ENCODE assay signal across 1 cellular context in genomic region chr17:81700353-81701287, GRCh38.
TF ChIP-seq lines count a peak whose summit lies in the region.

No MANE protein-coding gene starts in this region.

TF ChIP-seq in HepG2, 621 proteins besides CTCF, POLR2A, EP300 and RAD21 (continues in another document):
- TF ChIP-seq ZNF670 (CRISPR knock-in tag; IDR thresholded peaks at IDR 0.05; ENCODE audit: borderline replicate concordance): no peak
- no peak for TF ChIP-seq GFI1 (CRISPR knock-in tag; IDR thresholded peaks at IDR 0.05; ENCODE audit: borderline replicate concordance)
- 0 out of 2 replicates have a peak, but pooled peaks have one; percentile 6 for TF ChIP-seq ZNF777 (CRISPR knock-in tag; IDR thresholded peaks at IDR 0.05)
- TF ChIP-seq, protein P1, sequence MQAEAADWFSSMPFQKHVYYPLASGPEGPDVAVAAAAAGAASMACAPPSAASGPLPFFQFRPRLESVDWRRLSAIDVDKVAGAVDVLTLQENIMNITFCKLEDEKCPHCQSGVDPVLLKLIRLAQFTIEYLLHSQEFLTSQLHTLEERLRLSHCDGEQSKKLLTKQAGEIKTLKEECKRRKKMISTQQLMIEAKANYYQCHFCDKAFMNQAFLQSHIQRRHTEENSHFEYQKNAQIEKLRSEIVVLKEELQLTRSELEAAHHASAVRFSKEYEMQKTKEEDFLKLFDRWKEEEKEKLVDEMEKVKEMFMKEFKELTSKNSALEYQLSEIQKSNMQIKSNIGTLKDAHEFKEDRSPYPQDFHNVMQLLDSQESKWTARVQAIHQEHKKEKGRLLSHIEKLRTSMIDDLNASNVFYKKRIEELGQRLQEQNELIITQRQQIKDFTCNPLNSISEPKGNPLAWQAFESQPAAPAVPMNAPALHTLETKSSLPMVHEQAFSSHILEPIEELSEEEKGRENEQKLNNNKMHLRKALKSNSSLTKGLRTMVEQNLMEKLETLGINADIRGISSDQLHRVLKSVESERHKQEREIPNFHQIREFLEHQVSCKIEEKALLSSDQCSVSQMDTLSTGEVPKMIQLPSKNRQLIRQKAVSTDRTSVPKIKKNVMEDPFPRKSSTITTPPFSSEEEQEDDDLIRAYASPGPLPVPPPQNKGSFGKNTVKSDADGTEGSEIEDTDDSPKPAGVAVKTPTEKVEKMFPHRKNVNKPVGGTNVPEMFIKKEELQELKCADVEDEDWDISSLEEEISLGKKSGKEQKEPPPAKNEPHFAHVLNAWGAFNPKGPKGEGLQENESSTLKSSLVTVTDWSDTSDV (CRISPR knock-in tag; IDR thresholded peaks at IDR 0.05): 0 out of 2 replicates have a peak, but pooled peaks have one; percentile 37
- no peak for TF ChIP-seq ONECUT2 (CRISPR knock-in tag; IDR thresholded peaks at IDR 0.05)
- no peak for TF ChIP-seq RAD51 (IDR thresholded peaks at IDR 0.05; ENCODE audit: borderline replicate concordance)
- TF ChIP-seq ZNF607 (CRISPR knock-in tag; IDR thresholded peaks at IDR 0.05; ENCODE audit: borderline replicate concordance): 0 out of 2 replicates have a peak, but pooled peaks have one; percentile 5
- 0 out of 2 replicates have a peak, but pooled peaks have one; percentile 29 for TF ChIP-seq ZSCAN29 (CRISPR knock-in tag; conservative IDR thresholded peaks at IDR 0.05)
- peak; percentile 39; the same call in 1 of the 2 replicates for TF ChIP-seq ZNF891 (CRISPR knock-in tag; IDR thresholded peaks at IDR 0.05)
- TF ChIP-seq ZNF101 (CRISPR knock-in tag; IDR thresholded peaks at IDR 0.05; ENCODE audit: borderline replicate concordance, low read depth): no peak
- TF ChIP-seq ZNF749 (CRISPR knock-in tag; IDR thresholded peaks at IDR 0.05; ENCODE audit: borderline replicate concordance): no peak
- TF ChIP-seq SSRP1 (CRISPR knock-in tag; IDR thresholded peaks at IDR 0.05): peak; percentile 31; the same call in 1 of the 2 replicates
- 0 out of 2 replicates have a peak, but pooled peaks have one; percentile 17 for TF ChIP-seq MTA1 (CRISPR knock-in tag; IDR thresholded peaks at IDR 0.05; ENCODE audit: borderline replicate concordance)
- TF ChIP-seq, protein P2, sequence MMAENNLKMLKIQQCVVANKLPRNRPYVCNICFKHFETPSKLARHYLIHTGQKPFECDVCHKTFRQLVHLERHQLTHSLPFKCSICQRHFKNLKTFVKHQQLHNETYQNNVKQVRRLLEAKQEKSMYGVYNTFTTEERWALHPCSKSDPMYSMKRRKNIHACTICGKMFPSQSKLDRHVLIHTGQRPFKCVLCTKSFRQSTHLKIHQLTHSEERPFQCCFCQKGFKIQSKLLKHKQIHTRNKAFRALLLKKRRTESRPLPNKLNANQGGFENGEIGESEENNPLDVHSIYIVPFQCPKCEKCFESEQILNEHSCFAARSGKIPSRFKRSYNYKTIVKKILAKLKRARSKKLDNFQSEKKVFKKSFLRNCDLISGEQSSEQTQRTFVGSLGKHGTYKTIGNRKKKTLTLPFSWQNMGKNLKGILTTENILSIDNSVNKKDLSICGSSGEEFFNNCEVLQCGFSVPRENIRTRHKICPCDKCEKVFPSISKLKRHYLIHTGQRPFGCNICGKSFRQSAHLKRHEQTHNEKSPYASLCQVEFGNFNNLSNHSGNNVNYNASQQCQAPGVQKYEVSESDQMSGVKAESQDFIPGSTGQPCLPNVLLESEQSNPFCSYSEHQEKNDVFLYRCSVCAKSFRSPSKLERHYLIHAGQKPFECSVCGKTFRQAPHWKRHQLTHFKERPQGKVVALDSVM (CRISPR knock-in tag; IDR thresholded peaks at IDR 0.05): no peak
- no peak for TF ChIP-seq ZNF276 (CRISPR knock-in tag; IDR thresholded peaks at IDR 0.05; ENCODE audit: low read depth)
- TF ChIP-seq ZSCAN31 (CRISPR knock-in tag; IDR thresholded peaks at IDR 0.05; ENCODE audit: low read depth): no peak
- no peak for TF ChIP-seq ZNF30 (CRISPR knock-in tag; IDR thresholded peaks at IDR 0.05)
- no peak for TF ChIP-seq FLYWCH1 (CRISPR knock-in tag; IDR thresholded peaks at IDR 0.05)
- TF ChIP-seq DR1 (CRISPR knock-in tag; IDR thresholded peaks at IDR 0.05): 0 out of 2 replicates have a peak, but pooled peaks have one; percentile 1
- no peak for TF ChIP-seq FOSL2 (CRISPR knock-in tag; IDR thresholded peaks at IDR 0.05)
- TF ChIP-seq SMYD3 (CRISPR knock-in tag; IDR thresholded peaks at IDR 0.05): no peak
- 0 out of 2 replicates have a peak, but pooled peaks have one; percentile 34 for TF ChIP-seq ZNF274 (CRISPR knock-in tag; IDR thresholded peaks at IDR 0.05)
- 0 out of 2 replicates have a peak, but pooled peaks have one; percentile 58 for TF ChIP-seq ARHGAP35 (CRISPR knock-in tag; IDR thresholded peaks at IDR 0.05; ENCODE audit: borderline replicate concordance)
- peak; percentile 45; the same call in 1 of the 2 replicates for TF ChIP-seq HOXD1 (CRISPR knock-in tag; IDR thresholded peaks at IDR 0.05)
- no peak for TF ChIP-seq HNF1A (IDR thresholded peaks at IDR 0.05; ENCODE audit: low read depth)
- 0 out of 2 replicates have a peak, but pooled peaks have one; percentile 17 for TF ChIP-seq HNF1A (CRISPR knock-in tag; IDR thresholded peaks at IDR 0.05; ENCODE audit: borderline replicate concordance)
- TF ChIP-seq DNMT1 (CRISPR knock-in tag; IDR thresholded peaks at IDR 0.05): no peak
- peak; percentile 90 for TF ChIP-seq ZC3H13 (CRISPR knock-in tag; IDR thresholded peaks at IDR 0.05)
- peak; percentile 23 for TF ChIP-seq U2AF1 (optimal IDR thresholded peaks at IDR 0.05; ENCODE audit: low read depth, low read length)
- TF ChIP-seq AKAP8 (CRISPR knock-in tag; IDR thresholded peaks at IDR 0.05): peak; percentile 94
- TF ChIP-seq ZNF333 (CRISPR knock-in tag; IDR thresholded peaks at IDR 0.05; ENCODE audit: borderline replicate concordance): no peak
- peak; percentile 85 for TF ChIP-seq AGO2 (optimal IDR thresholded peaks at IDR 0.05; ENCODE audit: low read depth, low read length)
- TF ChIP-seq, protein P3, sequence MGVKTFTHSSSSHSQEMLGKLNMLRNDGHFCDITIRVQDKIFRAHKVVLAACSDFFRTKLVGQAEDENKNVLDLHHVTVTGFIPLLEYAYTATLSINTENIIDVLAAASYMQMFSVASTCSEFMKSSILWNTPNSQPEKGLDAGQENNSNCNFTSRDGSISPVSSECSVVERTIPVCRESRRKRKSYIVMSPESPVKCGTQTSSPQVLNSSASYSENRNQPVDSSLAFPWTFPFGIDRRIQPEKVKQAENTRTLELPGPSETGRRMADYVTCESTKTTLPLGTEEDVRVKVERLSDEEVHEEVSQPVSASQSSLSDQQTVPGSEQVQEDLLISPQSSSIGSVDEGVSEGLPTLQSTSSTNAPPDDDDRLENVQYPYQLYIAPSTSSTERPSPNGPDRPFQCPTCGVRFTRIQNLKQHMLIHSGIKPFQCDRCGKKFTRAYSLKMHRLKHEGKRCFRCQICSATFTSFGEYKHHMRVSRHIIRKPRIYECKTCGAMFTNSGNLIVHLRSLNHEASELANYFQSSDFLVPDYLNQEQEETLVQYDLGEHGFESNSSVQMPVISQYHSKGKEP (CRISPR knock-in tag; IDR thresholded peaks at IDR 0.05): no peak
- no peak for TF ChIP-seq ZNF33B (CRISPR knock-in tag; IDR thresholded peaks at IDR 0.05)
- no peak for TF ChIP-seq ZNF704 (CRISPR knock-in tag; IDR thresholded peaks at IDR 0.05; ENCODE audit: borderline replicate concordance)
- peak; percentile 87 for TF ChIP-seq ZNF263 (CRISPR knock-in tag; IDR thresholded peaks at IDR 0.05)
- TF ChIP-seq ZNF3 (CRISPR knock-in tag; IDR thresholded peaks at IDR 0.05): no peak
- no peak for TF ChIP-seq ZNF468 (CRISPR knock-in tag; IDR thresholded peaks at IDR 0.05)
- no peak for TF ChIP-seq HNRNPH1 (optimal IDR thresholded peaks at IDR 0.05; ENCODE audit: low read depth, low read length)
- TF ChIP-seq ZNF414 (CRISPR knock-in tag; IDR thresholded peaks at IDR 0.05): no peak
- TF ChIP-seq NCOR1 (IDR thresholded peaks at IDR 0.05; ENCODE audit: borderline replicate concordance, low read length): no peak
- TF ChIP-seq PAF1 (CRISPR knock-in tag; IDR thresholded peaks at IDR 0.05): no peak
- TF ChIP-seq RBFOX2 (IDR thresholded peaks at IDR 0.05; ENCODE audit: low read depth, low read length): 0 out of 2 replicates have a peak, but pooled peaks have one; percentile 62
- no peak for TF ChIP-seq ARNT2 (CRISPR knock-in tag; IDR thresholded peaks at IDR 0.05; ENCODE audit: low read depth)
- TF ChIP-seq ZNF703 (CRISPR knock-in tag; IDR thresholded peaks at IDR 0.05; ENCODE audit: borderline replicate concordance): no peak
- TF ChIP-seq ZNF382 (CRISPR knock-in tag; IDR thresholded peaks at IDR 0.05; ENCODE audit: borderline replicate concordance): no peak
- TF ChIP-seq ZNF687 (CRISPR knock-in tag; IDR thresholded peaks at IDR 0.05): no peak; the same call in 1 of the 2 replicates
- TF ChIP-seq HOXA5 (CRISPR knock-in tag; IDR thresholded peaks at IDR 0.05): no peak
- 0 out of 2 replicates have a peak, but pooled peaks have one; percentile 18 for TF ChIP-seq BORCS8-MEF2B (CRISPR knock-in tag; IDR thresholded peaks at IDR 0.05)
- no peak for TF ChIP-seq TEAD3 (CRISPR knock-in tag; optimal IDR thresholded peaks at IDR 0.05; ENCODE audit: borderline replicate concordance)
